15 cellular contexts compared by ENCODE assay signal in genomic region chr7:33530664-33531063, GRCh38.
"Had no signal": no experiment of that assay in that cellular context is flagged by ENCODE, and none has a peak within 500 bp of the region (broad histone marks: within the 10 kb centered on the region; RNA-seq: fewer than 3 reads in every experiment).

No MANE protein-coding gene starts in this region.

- H3K4me3 Mint-ChIP-seq: immature natural killer cell; natural killer cell; stimulated activated memory B cell treated with anti-CD40 and anti-IgM and Interleukin-4, amounts not matched to agents 10 μg/mL and 1 μg/mL and 100 μg/mL, for 72 hours had no signal

- H3K27me3 Mint-ChIP-seq: stimulated activated memory B cell treated with anti-CD40 and anti-IgM and Interleukin-4, amounts not matched to agents 10 μg/mL and 1 μg/mL and 100 μg/mL, for 72 hours had no signal

- H3K4me3 ChIP-seq: thyroid gland had no signal

- H3K4me1 ChIP-seq: thyroid gland had no signal

- H3K36me3 ChIP-seq: thyroid gland had no signal

- H3K27ac ChIP-seq: thyroid gland had no signal

- ATAC-seq: activated CD4-positive, CD25-positive, alpha-beta regulatory T cell treated with anti-CD3 and anti-CD28 coated beads, Interleukin-2, amount 50 U/mL, for 24 hours; natural killer cell; stimulated activated memory B cell treated with anti-CD40 and anti-IgM and Interleukin-4, amounts not matched to agents 10 μg/mL and 1 μg/mL and 100 μg/mL, for 72 hours had no signal

- H3K27me3 ChIP-seq: thyroid gland had no signal

- DNase-seq: activated CD4-positive, alpha-beta T cell treated with anti-CD3 and anti-CD28 coated beads, Interleukin-2, amount 50 U/mL, for 4 hours; activated naive CD4-positive, alpha-beta T cell treated with Interleukin-2 at 50 U/mL for 16 hours; activated T-cell treated with anti-CD3 and anti-CD28 coated beads for 4 hours; anterior cingulate cortex; effector CD8-positive, alpha-beta T cell; head of caudate nucleus; immature natural killer cell; mesendoderm; natural killer cell; retina; stimulated activated CD4-positive, alpha-beta T cell treated with anti-CD3 and anti-CD28 coated beads, Interleukin-2, amount 100 ng/mL, for 48 hours; thyroid gland had no signal

- FAIRE-seq: frontal cortex had no signal

- H3K36me3 Mint-ChIP-seq: natural killer cell had no signal

- H3K27ac Mint-ChIP-seq: immature natural killer cell; natural killer cell; stimulated activated memory B cell treated with anti-CD40 and anti-IgM and Interleukin-4, amounts not matched to agents 10 μg/mL and 1 μg/mL and 100 μg/mL, for 72 hours had no signal

- H3K4me1 Mint-ChIP-seq: stimulated activated memory B cell treated with anti-CD40 and anti-IgM and Interleukin-4, amounts not matched to agents 10 μg/mL and 1 μg/mL and 100 μg/mL, for 72 hours had no signal

- H3K9me3 Mint-ChIP-seq: immature natural killer cell; natural killer cell; stimulated activated memory B cell treated with anti-CD40 and anti-IgM and Interleukin-4, amounts not matched to agents 10 μg/mL and 1 μg/mL and 100 μg/mL, for 72 hours had no signal

- H3K9me3 ChIP-seq: thyroid gland had no signal
